ENCODE assay signal across 24 cellular contexts in genomic region chrX:36087366-36087765, GRCh38.
"Had no signal": no experiment of that assay in that cellular context is flagged by ENCODE, and none has a peak within 500 bp of the region (broad histone marks: within the 10 kb centered on the region; RNA-seq: fewer than 3 reads in every experiment).

No MANE protein-coding gene starts in this region.

- H2AFZ ChIP-seq: hepatocyte, neural progenitor cell, parathyroid adenoma had no signal

- DNase-seq: dorsolateral prefrontal cortex; effector CD4-positive, alpha-beta T cell; head of caudate nucleus; kidney; left cardiac atrium; left lung; mesenchymal stem cell; midbrain; naive thymus-derived CD4-positive, alpha-beta T cell; right lobe of liver; small intestine; stimulated activated CD4-positive, alpha-beta T cell treated with anti-CD3 and anti-CD28 coated beads, Interleukin-15, amount 100 ng/mL, for 24 hours; stimulated activated CD4-positive, alpha-beta T cell treated with anti-CD3 and anti-CD28 coated beads, Interleukin-2, amount 100 ng/mL, for 48 hours; stimulated activated naive B cell treated with anti-CD40 and anti-IgM and Interleukin-4, amounts not matched to agents 10 μg/mL and 1 μg/mL and 100 μg/mL, for 72 hours; stimulated activated naive CD8-positive, alpha-beta T cell treated with anti-CD3 and anti-CD28 coated beads, Interleukin-15, amount 100 ng/mL, for 72 hours; thyroid gland; trophoblast cell had no signal

- H3K4me3 ChIP-seq: dorsolateral prefrontal cortex, hepatocyte, left lung, neural progenitor cell, right lobe of liver, thyroid gland, vagina had no signal

- H3K27ac ChIP-seq: dorsolateral prefrontal cortex, hepatocyte, left lung, neural progenitor cell, parathyroid adenoma, right lobe of liver, thyroid gland, vagina had no signal

- H3K4me2 ChIP-seq: hepatocyte, neural progenitor cell had no signal

- H3K4me1 Mint-ChIP-seq: naive thymus-derived CD4-positive, alpha-beta T cell; nephron; neural progenitor cell; stimulated activated naive B cell treated with anti-CD40 and anti-IgM and Interleukin-4, amounts not matched to agents 10 μg/mL and 1 μg/mL and 100 μg/mL, for 72 hours; stimulated activated naive CD8-positive, alpha-beta T cell treated with anti-CD3 and anti-CD28 coated beads, Interleukin-15, amount 100 ng/mL, for 72 hours had no signal

- H3K27me3 ChIP-seq: hepatocyte, left lung, neural progenitor cell, right lobe of liver, thyroid gland, vagina had no signal

- H3K27ac Mint-ChIP-seq: naive thymus-derived CD4-positive, alpha-beta T cell; nephron; neural progenitor cell; progenitor cell of endocrine pancreas; stimulated activated naive B cell treated with anti-CD40 and anti-IgM and Interleukin-4, amounts not matched to agents 10 μg/mL and 1 μg/mL and 100 μg/mL, for 72 hours; stimulated activated naive CD8-positive, alpha-beta T cell treated with anti-CD3 and anti-CD28 coated beads, Interleukin-15, amount 100 ng/mL, for 72 hours had no signal

- ATAC-seq: left cardiac atrium; left lung; naive thymus-derived CD4-positive, alpha-beta T cell; right lobe of liver; stimulated activated naive B cell treated with anti-CD40 and anti-IgM and Interleukin-4, amounts not matched to agents 10 μg/mL and 1 μg/mL and 100 μg/mL, for 72 hours; stimulated activated naive CD8-positive, alpha-beta T cell treated with anti-CD3 and anti-CD28 coated beads, Interleukin-15, amount 100 ng/mL, for 72 hours had no signal

- H3K4me3 Mint-ChIP-seq: naive thymus-derived CD4-positive, alpha-beta T cell; nephron; neural progenitor cell; stimulated activated naive B cell treated with anti-CD40 and anti-IgM and Interleukin-4, amounts not matched to agents 10 μg/mL and 1 μg/mL and 100 μg/mL, for 72 hours; stimulated activated naive CD8-positive, alpha-beta T cell treated with anti-CD3 and anti-CD28 coated beads, Interleukin-15, amount 100 ng/mL, for 72 hours had no signal

- FAIRE-seq: frontal cortex, kidney, small intestine had no signal

- H3K79me2 ChIP-seq: hepatocyte, parathyroid adenoma had no signal

- H3K36me3 Mint-ChIP-seq: naive thymus-derived CD4-positive, alpha-beta T cell; neural progenitor cell; stimulated activated naive B cell treated with anti-CD40 and anti-IgM and Interleukin-4, amounts not matched to agents 10 μg/mL and 1 μg/mL and 100 μg/mL, for 72 hours had no signal

- H3K9ac ChIP-seq: neural progenitor cell, parathyroid adenoma had no signal

- H3K4me1 ChIP-seq: left lung, neural progenitor cell, parathyroid adenoma, right lobe of liver, thyroid gland, vagina had no signal

- H3K36me3 ChIP-seq: left lung, neural progenitor cell, right lobe of liver, thyroid gland, vagina had no signal

- H3K9me3 Mint-ChIP-seq: nephron; neural progenitor cell; stimulated activated naive B cell treated with anti-CD40 and anti-IgM and Interleukin-4, amounts not matched to agents 10 μg/mL and 1 μg/mL and 100 μg/mL, for 72 hours; stimulated activated naive CD8-positive, alpha-beta T cell treated with anti-CD3 and anti-CD28 coated beads, Interleukin-15, amount 100 ng/mL, for 72 hours had no signal

- H3K9me3 ChIP-seq: left lung, right lobe of liver, thyroid gland, vagina had no signal

- H3K27me3 Mint-ChIP-seq: naive thymus-derived CD4-positive, alpha-beta T cell; progenitor cell of endocrine pancreas; stimulated activated naive B cell treated with anti-CD40 and anti-IgM and Interleukin-4, amounts not matched to agents 10 μg/mL and 1 μg/mL and 100 μg/mL, for 72 hours; stimulated activated naive CD8-positive, alpha-beta T cell treated with anti-CD3 and anti-CD28 coated beads, Interleukin-15, amount 100 ng/mL, for 72 hours had no signal
